ENCODE assay signal across 14 cellular contexts in genomic region chr1:107648071-107648470, GRCh38.
A peak's percentile ranks its signal among the peaks of the same experiment; 100 is the strongest.
DNase-seq lines count a peak whose midpoint lies in the region; ATAC-seq lines count a peak whose summit lies in the region.
"Had no signal": no experiment of that assay in that cellular context is flagged by ENCODE, and none has a peak within 500 bp of the region (broad histone marks: within the 10 kb centered on the region; RNA-seq: fewer than 3 reads in every experiment).

No MANE protein-coding gene starts in this region.

- no peaks in the 10 kb centered on the region for H3K36me3 ChIP-seq in MG63
- H3K36me3 ChIP-seq: right lobe of liver had no signal

- DNase-seq in AG20443 (ENCODE audit: low spot score) (peak; percentile 72), MG63 (peak; percentile 27), dedifferentiated amniotic fluid mesenchymal stem cell (ENCODE audit: extremely low spot score) (peak; percentile 85), myocyte (ENCODE audit: low read depth) (peak; percentile 74), T1000 (lab: John Stamatoyannopoulos, UW) (no peak), NCI-H524 treated with DMSO at 0.1 percent for 48 hours (lab: John Stamatoyannopoulos, UW) (no peak)
- DNase-seq: glutamatergic neuron; left cardiac atrium; right lobe of liver; stimulated activated naive CD8-positive, alpha-beta T cell treated with anti-CD3 and anti-CD28 coated beads, Interleukin-15, Interleukin-2, amounts not matched to agents 100 U/mL and 50 U/mL, for 24 hours had no signal

- no peaks in the 10 kb centered on the region for H3K27me3 ChIP-seq in MG63
- H3K27me3 ChIP-seq: right lobe of liver had no signal

- ATAC-seq in GM19455 (IDR thresholded peaks at IDR 0.05; ENCODE audit: unreplicated experiment), result no peak
- ATAC-seq in HG03280 (IDR thresholded peaks at IDR 0.05; ENCODE audit: unreplicated experiment), result no peak
- ATAC-seq: activated CD4-positive, CD25-positive, alpha-beta regulatory T cell treated with anti-CD3 and anti-CD28 coated beads, Interleukin-2, amount 50 U/mL, for 24 hours; HCT116; right lobe of liver; stimulated activated naive CD8-positive, alpha-beta T cell treated with anti-CD3 and anti-CD28 coated beads, Interleukin-15, Interleukin-2, amounts not matched to agents 100 U/mL and 50 U/mL, for 24 hours had no signal

- no peaks in the 10 kb centered on the region for H3K9me3 ChIP-seq in MG63
- H3K9me3 ChIP-seq: right lobe of liver had no signal

- H3K4me3 ChIP-seq in MG63, result no peak overlapping the region
- H3K4me3 ChIP-seq: right lobe of liver had no signal

Comparison
In these comparisons a context has a peak if more than half of its experiments do, and no peak if none do; other contexts are left out.
1. DNase-seq: peak in AG20443 (single experiment), MG63 (single experiment), dedifferentiated amniotic fluid mesenchymal stem cell (single experiment) and myocyte (single experiment); none in T1000 (single experiment) and NCI-H524 treated with DMSO at 0.1 percent for 48 hours (single experiment).